ENCODE assay signal across 8 cellular contexts in the genomic region with DNA sequence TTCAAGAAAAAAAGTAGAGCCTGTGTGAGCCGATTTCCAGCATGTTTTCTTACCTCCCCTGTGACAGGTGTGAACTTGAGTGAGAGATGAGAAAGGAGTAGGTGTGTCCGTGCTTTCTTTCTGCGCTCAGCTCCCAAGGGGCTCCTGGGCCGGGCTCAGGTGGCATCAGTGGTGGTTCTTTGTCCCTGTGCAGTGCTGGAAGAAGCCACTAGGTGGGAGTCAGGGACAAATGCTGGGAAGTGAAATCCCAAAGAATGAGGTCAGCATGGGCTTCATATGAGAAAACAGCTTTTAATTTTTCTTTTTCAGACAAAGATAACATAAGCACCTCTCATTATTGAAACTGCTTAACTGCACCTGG. TPM values are rescaled to one million over a fixed set of nuclear protein-coding genes. Genes with fewer than 3 reads are reported as not detected.
DNase-seq lines count a peak whose midpoint lies in the region; ATAC-seq and TF ChIP-seq lines count a peak whose summit lies in the region.

No MANE protein-coding gene starts in this region.

- H3K4me1 Mint-ChIP-seq in activated naive CD4-positive, alpha-beta T cell treated with anti-CD3 and anti-CD28 coated beads for 36 hours (ENCODE audit: low read depth), result peaks cover 19% of the 10 kb centered on the region
- H3K4me1 Mint-ChIP-seq in activated naive CD4-positive, alpha-beta T cell treated with anti-CD3 and anti-CD28 coated beads, Interleukin-2, amount 10 ng/mL, durations not matched to agents 7 days and 5 days, result peaks cover 23% of the 10 kb centered on the region

- H2BK120ac ChIP-seq in trophoblast cell (ENCODE audit: insufficient read depth, low read length, poor library complexity), result peak overlapping the region; percentile 93

- H3K79me1 ChIP-seq in trophoblast cell (ENCODE audit: low read length), result peaks cover 36% of the 10 kb centered on the region

- intact Hi-C loops in activated naive CD4-positive, alpha-beta T cell treated with anti-CD3 and anti-CD28 coated beads for 36 hours (cut with micrococcal nuclease), result loop anchor here (1.0 to 2.0 kb wide), 3 partner anchors 59 to 117 kb away; a partner anchor contains a TSS

- no peak overlapping the region for H3K18ac ChIP-seq in trophoblast cell (ENCODE audit: low read length)

- ATAC-seq in GM19397 (IDR thresholded peaks at IDR 0.05; ENCODE audit: unreplicated experiment) (no peak), GM21737 (IDR thresholded peaks at IDR 0.05; ENCODE audit: unreplicated experiment) (no peak)

- H4K8ac ChIP-seq in trophoblast cell (ENCODE audit: low read depth, low read length), result no peak overlapping the region

- peak; percentile 82 for TF ChIP-seq CTCF in WERI-Rb-1 (IDR thresholded peaks at IDR 0.05; ENCODE audit: low read depth, low read length)

- H3K36me3 ChIP-seq in WERI-Rb-1 (no peaks in the 10 kb centered on the region), trophoblast cell (ENCODE audit: control insufficient read depth in 1 of 2, insufficient read depth in 2 of 2, low read length in 2 of 2) (no peaks in the 10 kb centered on the region)

- H3K4me3 Mint-ChIP-seq in activated naive CD4-positive, alpha-beta T cell treated with anti-CD3 and anti-CD28 coated beads for 36 hours, result no peak overlapping the region
- no peak overlapping the region for H3K4me3 Mint-ChIP-seq in activated naive CD4-positive, alpha-beta T cell treated with anti-CD3 and anti-CD28 coated beads, Interleukin-2, amount 10 ng/mL, durations not matched to agents 7 days and 5 days

- no peaks in the 10 kb centered on the region for H3K27me3 Mint-ChIP-seq in activated naive CD4-positive, alpha-beta T cell treated with anti-CD3 and anti-CD28 coated beads for 36 hours (ENCODE audit: low read depth)
- H3K27me3 Mint-ChIP-seq in activated naive CD4-positive, alpha-beta T cell treated with anti-CD3 and anti-CD28 coated beads, Interleukin-2, amount 10 ng/mL, durations not matched to agents 7 days and 5 days, result peaks cover 80% of the 10 kb centered on the region

- H2BK12ac ChIP-seq in trophoblast cell (ENCODE audit: low read length), result no peak overlapping the region

- no peak overlapping the region for H3K23ac ChIP-seq in trophoblast cell (ENCODE audit: low read length)

- peaks cover 2% of the 10 kb centered on the region for H3K9me3 Mint-ChIP-seq in activated naive CD4-positive, alpha-beta T cell treated with anti-CD3 and anti-CD28 coated beads for 36 hours
- H3K9me3 Mint-ChIP-seq in activated naive CD4-positive, alpha-beta T cell treated with anti-CD3 and anti-CD28 coated beads, Interleukin-2, amount 10 ng/mL, durations not matched to agents 7 days and 5 days, result peaks cover 2% of the 10 kb centered on the region

- no peak overlapping the region for H3K14ac ChIP-seq in trophoblast cell (ENCODE audit: low read length)

- H3K27ac Mint-ChIP-seq in activated naive CD4-positive, alpha-beta T cell treated with anti-CD3 and anti-CD28 coated beads for 36 hours, result no peak overlapping the region
- H3K27ac Mint-ChIP-seq in activated naive CD4-positive, alpha-beta T cell treated with anti-CD3 and anti-CD28 coated beads, Interleukin-2, amount 10 ng/mL, durations not matched to agents 7 days and 5 days, result no peak overlapping the region

- no peak overlapping the region for H3K4me2 ChIP-seq in trophoblast cell (ENCODE audit: low read length)

- no peak overlapping the region for H2BK5ac ChIP-seq in trophoblast cell (ENCODE audit: low read depth, low read length, poor library complexity)

- H3K79me2 ChIP-seq in trophoblast cell (ENCODE audit: control insufficient read depth, insufficient read depth, low read length, poor library complexity), result peaks cover 15% of the 10 kb centered on the region

- no peaks in the 10 kb centered on the region for H3K27me3 ChIP-seq in WERI-Rb-1 (ENCODE audit: insufficient read depth, low read depth, severe bottlenecking)
- H3K27me3 ChIP-seq in trophoblast cell (ENCODE audit: insufficient read depth, low read length), result no peaks in the 10 kb centered on the region

- H3K4ac ChIP-seq in trophoblast cell (ENCODE audit: low read depth, low read length), result no peak overlapping the region

- peaks cover 38 to 43% of the 10 kb centered on the region in 2 experiments for H3K4me1 ChIP-seq in trophoblast cell (ENCODE audit: control insufficient read depth in 1 of 2, insufficient read depth in 2 of 2, low read length in 2 of 2)

- peak; percentile 62 for DNase-seq in activated naive CD4-positive, alpha-beta T cell treated with anti-CD3 and anti-CD28 coated beads for 36 hours
- no peak for DNase-seq in activated naive CD4-positive, alpha-beta T cell treated with anti-CD3 and anti-CD28 coated beads, Interleukin-2, amount 10 ng/mL, durations not matched to agents 7 days and 5 days
- DNase-seq in NCI-H128 (lab: John Stamatoyannopoulos, UW; ENCODE audit: unreplicated experiment) (peak; percentile 28), WERI-Rb-1 (peak; percentile 78), glomerular visceral epithelial cell (ENCODE audit: extremely low spot score) (peak; percentile 42), trophoblast cell (peak; percentile 64 to 90)

- no peak overlapping the region for H3K4me3 ChIP-seq in WERI-Rb-1 (ENCODE audit: low read depth, low read length)
- no peak overlapping the region for H3K4me3 ChIP-seq in trophoblast cell (ENCODE audit: low read depth, low read length)

- no peak overlapping the region for H2AFZ ChIP-seq in trophoblast cell (ENCODE audit: insufficient read depth, low read length, poor library complexity)

- H3K36me3 Mint-ChIP-seq in activated naive CD4-positive, alpha-beta T cell treated with anti-CD3 and anti-CD28 coated beads for 36 hours (ENCODE audit: low read depth), result peaks cover 19% of the 10 kb centered on the region
- peaks cover 11% of the 10 kb centered on the region for H3K36me3 Mint-ChIP-seq in activated naive CD4-positive, alpha-beta T cell treated with anti-CD3 and anti-CD28 coated beads, Interleukin-2, amount 10 ng/mL, durations not matched to agents 7 days and 5 days

- H4K12ac ChIP-seq in trophoblast cell (ENCODE audit: low read depth, low read length), result no peak overlapping the region

- no peak overlapping the region for H3K27ac ChIP-seq in WERI-Rb-1
- H3K27ac ChIP-seq in trophoblast cell (ENCODE audit: low read depth, low read length), result peak overlapping the region; percentile 1

- H4K91ac ChIP-seq in trophoblast cell (ENCODE audit: low read depth, low read length), result no peak overlapping the region

- H3K9ac ChIP-seq in trophoblast cell (ENCODE audit: low read length), result no peak overlapping the region

- WGBS in trophoblast cell (ENCODE audit: extremely low coverage, insufficient coverage, insufficient read length), result no CpG with 5 or more reads among the region's 4 CpGs

- CTCF ChIA-PET in activated naive CD4-positive, alpha-beta T cell treated with anti-CD3 and anti-CD28 coated beads for 36 hours (lab: Charles Lee), result interaction anchor here (0.7 to 2.4 kb wide), 17 partner anchors 10 to 125 kb away, joined by 3 to 12 read pairs (median 4); no protein-coding TSS in a partner anchor
- CTCF ChIA-PET in activated naive CD4-positive, alpha-beta T cell treated with anti-CD3 and anti-CD28 coated beads, Interleukin-2, amount 10 ng/mL, durations not matched to agents 7 days and 5 days (lab: Charles Lee), result interaction anchor here (0.8 to 2.3 kb wide), 13 partner anchors 9 to 123 kb away, joined by 3 to 20 read pairs (median 5); a partner anchor contains a TSS

- H3K9me3 ChIP-seq in WERI-Rb-1 (ENCODE audit: severe bottlenecking) (no peaks in the 10 kb centered on the region), trophoblast cell (ENCODE audit: insufficient read depth, low read depth, low read length) (no peaks in the 10 kb centered on the region)

- H2AK5ac ChIP-seq in trophoblast cell (ENCODE audit: low read length), result no peak overlapping the region

RNA-seq across cellular contexts. Expression of a gene that starts 57.8 kb away (rescaled TPM):
- 10 to 100 TPM; 22.2 to 26.1 TPM for total RNA-seq in activated naive CD4-positive, alpha-beta T cell treated with anti-CD3 and anti-CD28 coated beads for 36 hours
- polyA plus RNA-seq in trophoblast cell (2013), result 23.3 and 24.1 TPM in 2 replicates
